In genomic region chr2:47566207-47566858, GRCh38 we compare ENCODE assay signal across 15 cellular contexts. TPM values are rescaled to one million over a fixed set of nuclear protein-coding genes. Genes with fewer than 3 reads are reported as not detected.
DNase-seq lines count a peak whose midpoint lies in the region; ATAC-seq, FAIRE-seq and TF ChIP-seq lines count a peak whose summit lies in the region.
"Had no signal": no experiment of that assay in that cellular context is flagged by ENCODE, and none has a peak within 500 bp of the region (broad histone marks: within the 10 kb centered on the region; RNA-seq: fewer than 3 reads in every experiment).

No MANE protein-coding gene starts in this region.

- H3K4ac ChIP-seq in IMR-90 (ENCODE audit: low read depth, low read length) = no peak overlapping the region

- no peak overlapping the region for H3K4me3 ChIP-seq in IMR-90 (ENCODE audit: insufficient read depth, low read depth, low read length)
- no peak overlapping the region for H3K4me3 ChIP-seq in K562
- H3K4me3 ChIP-seq: A549, GM23338 had no signal

- H3K4me1 ChIP-seq in IMR-90 (ENCODE audit: control insufficient read depth, insufficient read depth, low read length) (no peaks in the 10 kb centered on the region), K562 (replicated peaks in 1 of 2; ENCODE audit: control insufficient read depth in 2 of 2, insufficient read depth in 2 of 2, low read length in 2 of 2) (peaks cover 0 to 16% of the 10 kb centered on the region in 2 experiments; a peak in 3 of 5 replicates)
- H3K4me1 ChIP-seq: BE2C had no signal

- peak; percentile 31 for FAIRE-seq in GM12891 (lab: Jason Lieb, UNC)
- no peak for FAIRE-seq in K562 (lab: Jason Lieb, UNC)

- H2AK5ac ChIP-seq in IMR-90 (ENCODE audit: low read depth, low read length) = no peak overlapping the region

- no peak for TF ChIP-seq CTCF in IMR-90 (conservative IDR thresholded peaks at IDR 0.05; ENCODE audit: low read depth, low read length)
- no peak for TF ChIP-seq CTCF in K562 (IDR thresholded peaks at IDR 0.05 in 2 of 3, conservative IDR thresholded peaks at IDR 0.05 in 1 of 3; ENCODE audit: insufficient read depth in 2 of 3, low read depth in 1 of 3, low read length in 3 of 3)

- H4K8ac ChIP-seq in IMR-90 (ENCODE audit: low read depth in 2 of 2, low read length in 2 of 2) = no peak overlapping the region

- in situ Hi-C loops in IMR-90 (cut with MboI; ENCODE audit: low sequenced_read_pairs) (no loop called here), K562 (cut with MboI) (no loop called here)

- H4K91ac ChIP-seq in IMR-90 (ENCODE audit: insufficient read depth, low read depth, low read length) = no peak overlapping the region

- intact Hi-C loops in IMR-90 (cut with micrococcal nuclease) = no loop called here
- intact Hi-C loops in K562 (cut with micrococcal nuclease) = no loop called here

- no peak overlapping the region for H2AFZ ChIP-seq in IMR-90 (replicated peaks; ENCODE audit: low read length, poor library complexity)
- no peak overlapping the region for H2AFZ ChIP-seq in K562 (ENCODE audit: low read depth, low read length)
- H2AFZ ChIP-seq: GM23338 had no signal

- POLR2A ChIA-PET in IMR-90 (lab: Charles Lee; ENCODE audit: unreplicated experiment) (no interaction called here), K562 (lab: Yijun Ruan, JAX) (no interaction called here)

- no peak overlapping the region for H2BK20ac ChIP-seq in IMR-90 (ENCODE audit: low read depth, low read length)

- WGBS in IMR-90 (ENCODE audit: extremely low coverage in 2 of 2, insufficient read length in 1 of 2), 2 experiments = 0% methylated on average over 1 of the region's 6 CpGs; no CpG with 5 or more reads in 1 of the 2 experiments
- 0% methylated on average over 6 of the region's 6 CpGs for WGBS in K562 (ENCODE audit: insufficient coverage, low coverage, missing lambda C conversion rate)

- H3K9me1 ChIP-seq in IMR-90 (ENCODE audit: insufficient read depth, low read length) = no peaks in the 10 kb centered on the region
- H3K9me1 ChIP-seq in K562 (ENCODE audit: control insufficient read depth, insufficient read depth, low read length) = no peaks in the 10 kb centered on the region

- dilution Hi-C loops in IMR-90 (cut with HindIII; ENCODE audit: low sequenced_read_pairs, unreplicated experiment) = no loop called here

- H2BK120ac ChIP-seq in IMR-90 (ENCODE audit: low read depth, low read length) = no peak overlapping the region

- no peak overlapping the region for H3K23ac ChIP-seq in IMR-90 (ENCODE audit: low read depth, low read length)

- H4K5ac ChIP-seq in IMR-90 (ENCODE audit: low read depth, low read length) = no peak overlapping the region

- TF ChIP-seq EP300 in K562 (IDR thresholded peaks at IDR 0.05; ENCODE audit: low read length) = no peak

- H2BK5ac ChIP-seq in IMR-90 (ENCODE audit: low read depth, low read length, poor library complexity, severe bottlenecking) = no peak overlapping the region

- H2BK15ac ChIP-seq in IMR-90 (ENCODE audit: low read depth, low read length) = no peak overlapping the region

- TF ChIP-seq RAD21 in IMR-90 (IDR thresholded peaks at IDR 0.05; ENCODE audit: low read length) = no peak
- no peak for TF ChIP-seq RAD21 in K562 (CRISPR knock-in tag; conservative IDR thresholded peaks at IDR 0.05 in 1 of 2, IDR thresholded peaks at IDR 0.05 in 1 of 2)

- H3K27me3 ChIP-seq in IMR-90 (ENCODE audit: control insufficient read depth, insufficient read depth, low read length) (peaks cover 48% of the 10 kb centered on the region), K562 (ENCODE audit: control insufficient read depth in 2 of 2, insufficient read depth in 2 of 2, low read length in 2 of 2) (peaks cover 8 to 34% of the 10 kb centered on the region in 2 experiments; a peak in 4 of 5 replicates)

- H4K20me1 ChIP-seq in IMR-90 (ENCODE audit: insufficient read depth, low read length) (no peaks in the 10 kb centered on the region), K562 (replicated peaks; ENCODE audit: control insufficient read depth, insufficient read depth, low read length) (no peaks in the 10 kb centered on the region; the same call in 1 of the 2 replicates)

- H3K56ac ChIP-seq in IMR-90 (ENCODE audit: extremely low read depth, insufficient read depth, low read length) = no peak overlapping the region

- no peak overlapping the region for H2AK9ac ChIP-seq in IMR-90 (replicated peaks; ENCODE audit: low read depth, low read length, poor library complexity)

- H3K79me1 ChIP-seq in IMR-90 (ENCODE audit: low read depth in 1 of 2, low read length in 2 of 2) = no peaks in the 10 kb centered on the region

- CTCF ChIA-PET in IMR-90 (lab: Yijun Ruan, JAX) = no interaction called here
- CTCF ChIA-PET in K562 (lab: Yijun Ruan, JAX; ENCODE audit: low intra/inter-chr PET ratio) = no interaction called here

- no peaks in the 10 kb centered on the region for H3K79me2 ChIP-seq in K562 (ENCODE audit: control insufficient read depth, insufficient read depth, low read length)

- TF ChIP-seq POLR2A in GM12891 (IDR thresholded peaks at IDR 0.05; ENCODE audit: low read depth, low read length) (no peak), IMR-90 (IDR thresholded peaks at IDR 0.05; ENCODE audit: low read depth, low read length) (no peak), K562 (conservative IDR thresholded peaks at IDR 0.05) (no peak)

- H3K9me3 ChIP-seq in IMR-90 (ENCODE audit: control insufficient read depth, insufficient read depth, low read length) = peaks cover 3% of the 10 kb centered on the region; the same call in 1 of the 2 replicates
- H3K9me3 ChIP-seq in K562 (replicated peaks; ENCODE audit: control insufficient read depth, insufficient read depth, low read depth, low read length) = no peaks in the 10 kb centered on the region
- H3K9me3 ChIP-seq: A549, BE2C had no signal

- no TSS peak for BruUV-seq in IMR-90 (replicated peaks; lab: Mats Ljungman, UMichigan)
- BruUV-seq in K562 (replicated peaks; lab: Mats Ljungman, UMichigan) = no TSS peak

- no peak for DNase-seq in GM12891 (ENCODE audit: insufficient read length, low spot score)
- no peak for DNase-seq in IMR-90
- no peak for DNase-seq in K562 (ENCODE audit: extremely low read depth in 1 of 4, low spot score in 3 of 4)
- DNase-seq in superior temporal gyrus (ENCODE audit: extremely low spot score) = peak; percentile 18
- no peak for DNase-seq in cortex of kidney (lab: John Stamatoyannopoulos, UW)
- DNase-seq in hepatic stellate cell (ENCODE audit: low spot score) = no peak
- DNase-seq: BE2C; CD4-positive, alpha-beta memory T cell; DND-41; GF-D8; H7 had no signal

- H3K9ac ChIP-seq in IMR-90 (ENCODE audit: low read depth, low read length) (no peak overlapping the region), K562 (ENCODE audit: insufficient read depth in 1 of 2, low read depth in 2 of 2, low read length in 2 of 2) (no peak overlapping the region)

- ATAC-seq in IMR-90 (ENCODE audit: low read depth) (no peak), K562 (no peak), HG02870 (IDR thresholded peaks at IDR 0.05; ENCODE audit: unreplicated experiment) (no peak)
- ATAC-seq: A549, GM23338 had no signal

- H3K27ac ChIP-seq in IMR-90 (ENCODE audit: insufficient read depth, low read length) (no peak overlapping the region), K562 (ENCODE audit: extremely low read depth, low read depth, low read length) (no peak overlapping the region)
- H3K27ac ChIP-seq: A549, C4-2B had no signal

- H3K4me2 ChIP-seq in IMR-90 (ENCODE audit: low read depth, low read length) = no peak overlapping the region
- H3K4me2 ChIP-seq in K562 (ENCODE audit: insufficient read depth, low read length) = no peak overlapping the region
- H3K4me2 ChIP-seq: A549, GM23338 had no signal

- H3K14ac ChIP-seq in IMR-90 (replicated peaks; ENCODE audit: low read depth, low read length) = no peak overlapping the region

- no peaks in the 10 kb centered on the region for H3K36me3 ChIP-seq in IMR-90 (ENCODE audit: control insufficient read depth, insufficient read depth, low read length)
- H3K36me3 ChIP-seq in K562 (ENCODE audit: control insufficient read depth, insufficient read depth, low read length) = no peaks in the 10 kb centered on the region
- H3K36me3 ChIP-seq: BE2C had no signal

- H3K18ac ChIP-seq in IMR-90 (ENCODE audit: low read depth, low read length) = no peak overlapping the region

TF ChIP-seq in GM12891, 5 proteins besides CTCF, POLR2A, EP300 and RAD21 (continues in another document):
- no peak for TF ChIP-seq POU2F2 (IDR thresholded peaks at IDR 0.05; ENCODE audit: low read depth, low read length)
- no peak for TF ChIP-seq TAF1 (IDR thresholded peaks at IDR 0.05; ENCODE audit: low read depth, low read length)

TF ChIP-seq in IMR-90, 13 proteins besides CTCF, POLR2A, EP300 and RAD21 (continues in another document):
- TF ChIP-seq MAFK (IDR thresholded peaks at IDR 0.05; ENCODE audit: low read depth, low read length) = no peak

TF ChIP-seq in K562, 482 proteins besides CTCF, POLR2A, EP300 and RAD21:
- TF ChIP-seq CEBPB (tag; IDR thresholded peaks at IDR 0.05) (peak; percentile 23; the same call in 1 of the 2 replicates), SAFB2 (IDR thresholded peaks at IDR 0.05; ENCODE audit: borderline replicate concordance, low read depth, low read length, severe bottlenecking) (no peak), ZNF347 (CRISPR knock-in tag; IDR thresholded peaks at IDR 0.05; ENCODE audit: low read depth) (no peak), DNMT1 (IDR thresholded peaks at IDR 0.05) (no peak)

RNA-seq across cellular contexts. Expression of gene KCNK12, which starts 4.5 kb away (rescaled TPM):
- polyA plus RNA-seq in GM12891 (2012; ENCODE audit: low read depth, missing spikeins) = 0.10 TPM
- total RNA-seq in IMR-90 (2012; rRNA removed) (not detected in 2 replicates), K562 (2014; rRNA removed) (not detected in 2 replicates), K562 (2014; rRNA removed; fragmentation: Illumina TruSeq; extraction: Trizol) (not detected in 2 replicates), K562 (2015; rRNA removed; fragmentation: Illumina TruSeq; extraction: Trizol) (not detected in 2 replicates), K562 (2021) (not detected in 2 replicates)
- polyA plus RNA-seq in IMR-90 (2012; rRNA removed) (0.02 TPM in 1 of 2 replicates, not detected in the other), K562 (2011; rRNA removed) (not detected in 2 replicates), K562 (2014; fragmentation: Illumina TruSeq; extraction: Trizol) (not detected in 2 replicates), K562 (2014; fragmentation: Nextera tagmentation; extraction: Ambion mirVana) (under 1 TPM in 1 of 2 experiments, not detected in 1; 0.04 TPM), K562 (2014; rRNA removed) (not detected in 2 replicates)
- polyA plus RNA-seq in IMR-90 (2012; cell fraction: cytosol; rRNA removed) = 0.01 TPM in 2 replicates
- 0.01 TPM in 2 replicates for polyA plus RNA-seq in IMR-90 (2012; cell fraction: nucleus; rRNA removed; ENCODE audit: low replicate concordance)
- not detected in 2 replicates for total RNA-seq in K562 (2011; cell fraction: chromatin; rRNA removed; ENCODE audit: low replicate concordance)
- total RNA-seq in K562 (2011; cell fraction: nucleolus; rRNA removed) = under 0.01 TPM in 1 of 2 replicates, not detected in the other
- total RNA-seq in K562 (2011; cell fraction: nucleoplasm; rRNA removed) = 0.15 TPM in 1 of 2 replicates, not detected in the other
- polyA plus RNA-seq in K562 (2011; cell fraction: cytosol; rRNA removed) = not detected in 2 replicates
- not detected in 2 replicates for polyA plus RNA-seq in K562 (2011; cell fraction: nucleus; rRNA removed)
- polyA plus RNA-seq in K562 (2012) = 0.13 and 0.22 TPM in 2 replicates
- polyA minus RNA-seq in K562 (2011; rRNA and poly(A)+ RNA removed) = not detected in 2 replicates
- polyA minus RNA-seq in K562 (2011; cell fraction: cytosol; rRNA and poly(A)+ RNA removed) = not detected in 2 replicates
- under 0.01 and 0.11 TPM in 2 replicates for polyA minus RNA-seq in K562 (2011; cell fraction: nucleus; rRNA and poly(A)+ RNA removed)
